In genomic region chr4:794911-795725, GRCh38 we compare ENCODE assay signal across 11 cellular contexts. TPM values are rescaled to one million over a fixed set of nuclear protein-coding genes. Genes with fewer than 3 reads are reported as not detected.
DNase-seq lines count a peak whose midpoint lies in the region; TF ChIP-seq lines count a peak whose summit lies in the region.
"Had no signal": no experiment of that assay in that cellular context is flagged by ENCODE, and none has a peak within 500 bp of the region (broad histone marks: within the 10 kb centered on the region; RNA-seq: fewer than 3 reads in every experiment).

No MANE protein-coding gene starts in this region.

- intact Hi-C loops in colonic mucosa (cut with DNase I): no loop called here

- WGBS in HUES64: 12% methylated on average over 67 of the region's 71 CpGs

- no peaks in the 10 kb centered on the region for H3K9me3 ChIP-seq in CD8-positive, alpha-beta memory T cell (ENCODE audit: low read length)
- H3K9me3 ChIP-seq in HUES64 (ENCODE audit: insufficient read depth, low read depth, low read length): no peaks in the 10 kb centered on the region
- H3K9me3 ChIP-seq in colonic mucosa: no peaks in the 10 kb centered on the region
- no peaks in the 10 kb centered on the region for H3K9me3 ChIP-seq in neural progenitor cell (ENCODE audit: low read depth)

- no peaks in the 10 kb centered on the region for H3K79me2 ChIP-seq in neural progenitor cell (ENCODE audit: low read depth)

- H4K20me1 ChIP-seq in neural progenitor cell (ENCODE audit: low read depth): peaks cover 8% of the 10 kb centered on the region

- peaks cover 35 to 36% of the 10 kb centered on the region in 2 donors for H3K27me3 Mint-ChIP-seq in CD8-positive, alpha-beta memory T cell
- H3K27me3 Mint-ChIP-seq in neural progenitor cell (ENCODE audit: insufficient read depth, low read depth): peaks cover 32% of the 10 kb centered on the region

- peaks cover 9% of the 10 kb centered on the region for H3F3A ChIP-seq in neural progenitor cell (ENCODE audit: low read depth)

- H3K36me3 Mint-ChIP-seq in CD8-positive, alpha-beta memory T cell: no peaks in the 10 kb centered on the region
- no peaks in the 10 kb centered on the region for H3K36me3 Mint-ChIP-seq in neural progenitor cell

- H3K9me3 Mint-ChIP-seq in CD8-positive, alpha-beta memory T cell: no peaks in the 10 kb centered on the region
- no peaks in the 10 kb centered on the region for H3K9me3 Mint-ChIP-seq in neural progenitor cell

- H3K4me2 ChIP-seq in neural progenitor cell: peak overlapping the region; percentile 70

- H3K4me1 ChIP-seq in CD8-positive, alpha-beta memory T cell (ENCODE audit: insufficient read depth, low read length): peaks cover 25% of the 10 kb centered on the region
- H3K4me1 ChIP-seq in HUES64 (ENCODE audit: insufficient read depth, low read length) (peaks cover 7% of the 10 kb centered on the region), colonic mucosa (peaks cover 15% of the 10 kb centered on the region), neural progenitor cell (peaks cover 19% of the 10 kb centered on the region)

- H3K4me3 Mint-ChIP-seq in CD8-positive, alpha-beta memory T cell: peak overlapping the region in 5 of 7 donors; percentile 29 to 60 (median 54)
- H3K4me3 Mint-ChIP-seq in neural progenitor cell: no peak overlapping the region

- POLR2A ChIA-PET in CD8-positive, alpha-beta memory T cell (lab: Charles Lee): no interaction called here

- H3K9ac ChIP-seq in HUES64 (ENCODE audit: low read depth, low read length) (no peak overlapping the region), colonic mucosa (ENCODE audit: low read depth in 2 of 2, low read length in 2 of 2) (no peak overlapping the region), neural progenitor cell (no peak overlapping the region)

- no peak overlapping the region for H3K4me3 ChIP-seq in CD8-positive, alpha-beta memory T cell (ENCODE audit: low read length)
- H3K4me3 ChIP-seq in HUES64 (ENCODE audit: low read length) (peak overlapping the region; percentile 42), colonic mucosa (peak overlapping the region; percentile 20), neural progenitor cell (peak overlapping the region; percentile 29)

- no peak overlapping the region for H2AFZ ChIP-seq in neural progenitor cell (replicated peaks)

- CTCF ChIA-PET in CD8-positive, alpha-beta memory T cell (lab: Charles Lee): interaction anchor here (1.4 kb wide), 1 partner anchor 52 kb away, joined by 4 read pairs; no protein-coding TSS in a partner anchor

- peak overlapping the region in 1 of 8 donors; percentile 24 for H3K27ac Mint-ChIP-seq in CD8-positive, alpha-beta memory T cell
- H3K27ac Mint-ChIP-seq in neural progenitor cell: no peak overlapping the region

- TF ChIP-seq CTCF in colonic mucosa (IDR thresholded peaks at IDR 0.05) (no peak), neural progenitor cell (IDR thresholded peaks at IDR 0.05) (peak; percentile 16), GM20000 (IDR thresholded peaks at IDR 0.05; ENCODE audit: extremely low read depth, missing control alignments) (no peak)

- H3K27ac ChIP-seq in CD8-positive, alpha-beta memory T cell (ENCODE audit: low read depth, low read length): no peak overlapping the region
- H3K27ac ChIP-seq in HUES64 (ENCODE audit: low read depth, low read length) (no peak overlapping the region), colonic mucosa (no peak overlapping the region), neural progenitor cell (no peak overlapping the region)

- peaks cover 16% of the 10 kb centered on the region for H3K27me3 ChIP-seq in CD8-positive, alpha-beta memory T cell (ENCODE audit: insufficient read depth, low read length, poor library complexity, severe bottlenecking)
- H3K27me3 ChIP-seq in HUES64 (ENCODE audit: insufficient read depth, low read length) (peaks cover 79% of the 10 kb centered on the region), colonic mucosa (peaks cover 43% of the 10 kb centered on the region), neural progenitor cell (peaks cover 91% of the 10 kb centered on the region)

- H3K4me1 Mint-ChIP-seq in CD8-positive, alpha-beta memory T cell: peaks cover 24 to 49% (median 31%) of the 10 kb centered on the region in 3 donors
- peaks cover 22% of the 10 kb centered on the region for H3K4me1 Mint-ChIP-seq in neural progenitor cell

- H3K36me3 ChIP-seq in CD8-positive, alpha-beta memory T cell (ENCODE audit: insufficient read depth, low read length): no peaks in the 10 kb centered on the region
- H3K36me3 ChIP-seq in HUES64 (ENCODE audit: insufficient read depth, low read length) (no peaks in the 10 kb centered on the region), colonic mucosa (no peaks in the 10 kb centered on the region), neural progenitor cell (no peaks in the 10 kb centered on the region)

- DNase-seq in CD8-positive, alpha-beta memory T cell: no peak
- no peak for DNase-seq in colonic mucosa
- DNase-seq in neural progenitor cell (ENCODE audit: low spot score): peak; percentile 55
- DNase-seq in NCI-H82 treated with DMSO at 0.1 percent for 48 hours (lab: John Stamatoyannopoulos, UW; ENCODE audit: unreplicated experiment): no peak
- DNase-seq in hippocampal formation (lab: John Stamatoyannopoulos, UW): no peak
- no peak for DNase-seq in GM20000 (ENCODE audit: low spot score)
- no peak for DNase-seq in SHP77 treated with DMSO at 0.1 percent for 48 hours (lab: John Stamatoyannopoulos, UW)
- DNase-seq: activated effector memory CD4-positive, alpha-beta T cell treated with anti-CD3 and anti-CD28 coated beads, Interleukin-2, amount 50 U/mL, for 16 hours; erythroblast; GF-D8 had no signal

RNA-seq across cellular contexts. Expression of gene CPLX1, which starts 30.8 kb away (rescaled TPM):
- under 1 TPM; 0.13 to 0.16 TPM for total RNA-seq in CD8-positive, alpha-beta memory T cell
- not detected for polyA plus RNA-seq in CD8-positive, alpha-beta memory T cell
- polyA plus RNA-seq in HUES64 (2013, experiment 1 of 2): 0.40 TPM
- polyA plus RNA-seq in HUES64 (2013, experiment 2 of 2): 0.63 TPM
- total RNA-seq in colonic mucosa (10 to 100 TPM in 1 of 2 donors, 1 to 10 TPM in 1; 2.7 to 16.5 TPM), neural progenitor cell (ENCODE audit: low replicate concordance) (not detected in 2 replicates)
